13 cellular contexts compared by ENCODE assay signal in genomic region chr22:42905217-42905616, GRCh38. TPM values are rescaled to one million over a fixed set of nuclear protein-coding genes. Genes with fewer than 3 reads are reported as not detected.
A peak's percentile ranks its signal among the peaks of the same experiment; 100 is the strongest.
DNase-seq lines count a peak whose midpoint lies in the region; ATAC-seq and TF ChIP-seq lines count a peak whose summit lies in the region.
"Had no signal": no experiment of that assay in that cellular context is flagged by ENCODE, and none has a peak within 500 bp of the region (broad histone marks: within the 10 kb centered on the region; RNA-seq: fewer than 3 reads in every experiment).

No MANE protein-coding gene starts in this region.

- no peak overlapping the region for H3K4me3 Mint-ChIP-seq in WTC11
- H3K4me3 Mint-ChIP-seq: CD14-positive monocyte had no signal

- 51% methylated on average over 13 of the region's 13 CpGs for WGBS in right cardiac atrium
- WGBS in stomach, 5 donors = 55 to 69% (median 59%) methylated on average over 10 to 13 of the region's 13 CpGs

- no peak overlapping the region for H3K4me3 ChIP-seq in right cardiac atrium (ENCODE audit: low read length)
- H3K4me3 ChIP-seq in stomach = no peak overlapping the region
- H3K4me3 ChIP-seq: PC-9, testis had no signal

- H3K27ac Mint-ChIP-seq in WTC11 = peak overlapping the region; percentile 75; the same call in 1 of the 2 replicates

- no peaks in the 10 kb centered on the region for H3K9me3 Mint-ChIP-seq in WTC11
- H3K9me3 Mint-ChIP-seq: CD14-positive monocyte had no signal

- no peak for TF ChIP-seq EP300 in stomach (IDR thresholded peaks at IDR 0.05)

- H3K36me3 ChIP-seq in stomach = peaks cover 3 to 49% (median 24%) of the 10 kb centered on the region in 4 donors

- DNase-seq in NCI-H1092 (lab: John Stamatoyannopoulos, UW) (peak; percentile 55), WTC11 (ENCODE audit: low spot score) (no peak), right cardiac atrium (peak; percentile 45 to 82 (median 79)), stomach (peak; percentile 51), NCI-H2107 (lab: John Stamatoyannopoulos, UW) (no peak), OCI-M2 (lab: John Stamatoyannopoulos, UW; ENCODE audit: unreplicated experiment) (no peak), DMS114 treated with DMSO at 0.1 percent for 48 hours (lab: John Stamatoyannopoulos, UW; ENCODE audit: unreplicated experiment) (no peak)
- DNase-seq: activated effector memory CD4-positive, alpha-beta T cell treated with anti-CD3 and anti-CD28 coated beads, Interleukin-2, amount 50 U/mL, for 16 hours; effector memory CD4-positive, alpha-beta T cell; PC-9; testis; WERI-Rb-1 had no signal

- H3K9me3 ChIP-seq in right cardiac atrium (ENCODE audit: control insufficient read depth, low read length) (no peaks in the 10 kb centered on the region), stomach (no peaks in the 10 kb centered on the region)
- H3K9me3 ChIP-seq: testis had no signal

- intact Hi-C loops in right cardiac atrium (cut with DNase I) (loop anchor here in 1 of 4 donors (10.0 kb wide), 1 partner anchor 110 kb away; the partner anchor contains the start of gene PACSIN2), stomach (cut with DNase I; ENCODE audit: low total_unique reads) (no loop called here)

- H3K27me3 ChIP-seq in right cardiac atrium (ENCODE audit: control insufficient read depth, insufficient read depth) (no peaks in the 10 kb centered on the region), stomach (no peaks in the 10 kb centered on the region)
- H3K27me3 ChIP-seq: testis had no signal

- TF ChIP-seq CTCF in WTC11 (IDR thresholded peaks at IDR 0.05) = no peak
- TF ChIP-seq CTCF in stomach (IDR thresholded peaks at IDR 0.05) = no peak

- H3K36me3 Mint-ChIP-seq in WTC11 = no peaks in the 10 kb centered on the region

- H3K4me1 Mint-ChIP-seq in WTC11 = peaks cover 9% of the 10 kb centered on the region

- peak overlapping the region; percentile 83 for H3K27ac ChIP-seq in right cardiac atrium (ENCODE audit: low read length)
- peak overlapping the region; percentile 33 to 73 (median 69) for H3K27ac ChIP-seq in stomach
- H3K27ac ChIP-seq: PC-9, testis, WERI-Rb-1 had no signal

- POLR2A ChIA-PET in WTC11 (lab: Charles Lee) = no interaction called here

- H3K4me1 ChIP-seq in right cardiac atrium (ENCODE audit: control insufficient read depth, insufficient read depth, low read length) = peaks cover 38% of the 10 kb centered on the region
- H3K4me1 ChIP-seq in stomach = peaks cover 35 to 84% (median 65%) of the 10 kb centered on the region in 4 donors

- ATAC-seq in WTC11 (no peak), right cardiac atrium (peak in 1 of 2 donors; percentile 3)

- no peaks in the 10 kb centered on the region for H3K27me3 Mint-ChIP-seq in WTC11 (ENCODE audit: low read depth)

- TF ChIP-seq POLR2A in stomach (IDR thresholded peaks at IDR 0.05) = no peak

- CTCF ChIA-PET in WTC11 (lab: Charles Lee) = interaction anchor here (1.1 to 3.0 kb wide), 3 partner anchors 37 to 155 kb away, joined by 4 to 26 read pairs (median 6); no protein-coding TSS in a partner anchor

TF ChIP-seq in WTC11, 78 proteins besides CTCF, POLR2A, EP300 and RAD21:
- TF ChIP-seq MXD4 (CRISPR knock-in tag; IDR thresholded peaks at IDR 0.05; ENCODE audit: borderline replicate concordance) = no peak
- TF ChIP-seq NFYB (CRISPR knock-in tag; conservative IDR thresholded peaks at IDR 0.05; ENCODE audit: low read depth) = no peak
- TF ChIP-seq AR (CRISPR knock-in tag; IDR thresholded peaks at IDR 0.05) = no peak
- no peak for TF ChIP-seq NR1H2 (CRISPR knock-in tag; IDR thresholded peaks at IDR 0.05)
- TF ChIP-seq NFE2L1 (CRISPR knock-in tag; IDR thresholded peaks at IDR 0.05) = no peak
- no peak for TF ChIP-seq PREB (CRISPR knock-in tag; IDR thresholded peaks at IDR 0.05; ENCODE audit: borderline replicate concordance)
- TF ChIP-seq ZNF121 (CRISPR knock-in tag; IDR thresholded peaks at IDR 0.05) = no peak
- TF ChIP-seq NR3C1 (CRISPR knock-in tag; conservative IDR thresholded peaks at IDR 0.05; ENCODE audit: low read depth) = no peak
- no peak for TF ChIP-seq CBFB (CRISPR knock-in tag; IDR thresholded peaks at IDR 0.05; ENCODE audit: low read depth)
- no peak for TF ChIP-seq SMAD3 (CRISPR knock-in tag; IDR thresholded peaks at IDR 0.05; ENCODE audit: borderline replicate concordance)
- TF ChIP-seq SMAD4 (CRISPR knock-in tag; IDR thresholded peaks at IDR 0.05) = no peak
- no peak for TF ChIP-seq GTF2I (CRISPR knock-in tag; conservative IDR thresholded peaks at IDR 0.05)
- TF ChIP-seq USF2 (CRISPR knock-in tag; IDR thresholded peaks at IDR 0.05) = no peak
- TF ChIP-seq JUN (CRISPR knock-in tag; IDR thresholded peaks at IDR 0.05) = no peak
TF ChIP-seq in WTC11: peak in this region for 0.

RNA-seq across cellular contexts. Expression of gene ARFGAP3, which starts 48.1 kb away (rescaled TPM):
- total RNA-seq in WTC11 (2021) = 16.9 to 17.1 TPM (median 17.1 TPM) in 3 replicates
- 10 to 100 TPM; 23.3 to 37.7 (median 27.5) TPM for total RNA-seq in right cardiac atrium
- 17.0 TPM for polyA plus RNA-seq in right cardiac atrium
- total RNA-seq in stomach = 10 to 100 TPM in 4 of 5 donors, 1 to 10 TPM in 1; 4.6 to 77.5 (median 40.6) TPM
- 10 to 100 TPM; 23.2 to 51.9 (median 39.2) TPM for polyA plus RNA-seq in stomach

Comparison
In these comparisons a context has a peak if more than half of its experiments do, and no peak if none do; other contexts are left out.
1. DNase-seq: peak in NCI-H1092 (single experiment), right cardiac atrium (3 of 3) and stomach (single experiment); none in WTC11 (single experiment), NCI-H2107 (single experiment), OCI-M2 (single experiment) and DMS114 treated with DMSO at 0.1 percent for 48 hours (single experiment).